19 cellular contexts compared by ENCODE assay signal in genomic region chr21:16079830-16080229, GRCh38.
DNase-seq lines count a peak whose midpoint lies in the region; ATAC-seq and TF ChIP-seq lines count a peak whose summit lies in the region.
"Had no signal": no experiment of that assay in that cellular context is flagged by ENCODE, and none has a peak within 500 bp of the region (broad histone marks: within the 10 kb centered on the region; RNA-seq: fewer than 3 reads in every experiment).

No MANE protein-coding gene starts in this region.

- H3K36me3 ChIP-seq in IMR-90 (ENCODE audit: control insufficient read depth, insufficient read depth, low read length) (no peaks in the 10 kb centered on the region), breast epithelium (no peaks in the 10 kb centered on the region), hepatocyte (replicated peaks; ENCODE audit: insufficient read depth, low read depth) (no peaks in the 10 kb centered on the region)
- H3K36me3 ChIP-seq: HAP-1, neutrophil, spleen, suprapubic skin had no signal

- H3K9me3 ChIP-seq in IMR-90 (ENCODE audit: control insufficient read depth, insufficient read depth, low read length) (no peaks in the 10 kb centered on the region), breast epithelium (no peaks in the 10 kb centered on the region), hepatocyte (ENCODE audit: low read depth) (no peaks in the 10 kb centered on the region)
- H3K9me3 ChIP-seq: HAP-1, neutrophil, spleen, suprapubic skin had no signal

- no peaks in the 10 kb centered on the region for H3K4me1 Mint-ChIP-seq in activated naive CD4-positive, alpha-beta T cell treated with anti-CD3 and anti-CD28 coated beads, Interleukin-2, amount 10 ng/mL, durations not matched to agents 7 days and 5 days
- H3K4me1 Mint-ChIP-seq: CD8-positive, alpha-beta memory T cell; endodermal cell had no signal

- H3K79me2 ChIP-seq in hepatocyte: no peaks in the 10 kb centered on the region

- no peak overlapping the region for H2AK5ac ChIP-seq in IMR-90 (ENCODE audit: low read depth, low read length)

- no peak overlapping the region for H2BK120ac ChIP-seq in IMR-90 (ENCODE audit: low read depth, low read length)

- H4K8ac ChIP-seq in IMR-90 (ENCODE audit: low read depth in 2 of 2, low read length in 2 of 2): no peak overlapping the region

- H2BK5ac ChIP-seq in IMR-90 (ENCODE audit: low read depth, low read length, poor library complexity, severe bottlenecking): no peak overlapping the region

- H4K5ac ChIP-seq in IMR-90 (ENCODE audit: low read depth, low read length): no peak overlapping the region

- no peak overlapping the region for H3K56ac ChIP-seq in IMR-90 (ENCODE audit: extremely low read depth, insufficient read depth, low read length)

- H2AFZ ChIP-seq in IMR-90 (replicated peaks; ENCODE audit: low read length, poor library complexity) (no peak overlapping the region), hepatocyte (no peak overlapping the region)

- H3K27ac ChIP-seq in IMR-90 (ENCODE audit: insufficient read depth, low read length) (no peak overlapping the region), breast epithelium (peak overlapping the region; percentile 22 to 56), hepatocyte (peak overlapping the region; percentile 38)
- H3K27ac ChIP-seq: HL-60, neutrophil, spleen, suprapubic skin had no signal

- no peak overlapping the region for H3K23ac ChIP-seq in IMR-90 (ENCODE audit: low read depth, low read length)

- H3K27ac Mint-ChIP-seq in activated naive CD4-positive, alpha-beta T cell treated with anti-CD3 and anti-CD28 coated beads, Interleukin-2, amount 10 ng/mL, durations not matched to agents 7 days and 5 days: no peak overlapping the region
- H3K27ac Mint-ChIP-seq: CD8-positive, alpha-beta memory T cell; endodermal cell had no signal

- H3K4me3 ChIP-seq in IMR-90 (ENCODE audit: insufficient read depth, low read depth, low read length): no peak overlapping the region
- H3K4me3 ChIP-seq in breast epithelium: no peak overlapping the region
- H3K4me3 ChIP-seq in hepatocyte: no peak overlapping the region
- H3K4me3 ChIP-seq: HAP-1, spleen, suprapubic skin had no signal

- POLR2A ChIA-PET in IMR-90 (lab: Charles Lee; ENCODE audit: unreplicated experiment): no interaction called here

- TF ChIP-seq RAD21 in IMR-90 (IDR thresholded peaks at IDR 0.05; ENCODE audit: low read length): no peak

- no peak overlapping the region for H3K18ac ChIP-seq in IMR-90 (ENCODE audit: low read depth, low read length)

- no peaks in the 10 kb centered on the region for H3K4me1 ChIP-seq in IMR-90 (ENCODE audit: control insufficient read depth, insufficient read depth, low read length)
- peaks cover 0 to 4% of the 10 kb centered on the region in 2 donors for H3K4me1 ChIP-seq in breast epithelium
- H3K4me1 ChIP-seq in hepatocyte (ENCODE audit: insufficient read depth): peaks cover 6% of the 10 kb centered on the region
- H3K4me1 ChIP-seq: HAP-1, spleen, suprapubic skin had no signal

- dilution Hi-C loops in IMR-90 (cut with HindIII; ENCODE audit: low sequenced_read_pairs, unreplicated experiment): no loop called here

- no peak for TF ChIP-seq CTCF in IMR-90 (conservative IDR thresholded peaks at IDR 0.05; ENCODE audit: low read depth, low read length)
- no peak for TF ChIP-seq CTCF in breast epithelium (IDR thresholded peaks at IDR 0.05)
- TF ChIP-seq CTCF in hepatocyte (IDR thresholded peaks at IDR 0.05; ENCODE audit: poor library complexity): no peak

- DNase-seq in IMR-90: peak; percentile 81
- no peak for DNase-seq in breast epithelium (ENCODE audit: low spot score in 2 of 2)
- DNase-seq in hepatocyte (ENCODE audit: low spot score): peak; percentile 38
- peak; percentile 80 for DNase-seq in superior temporal gyrus (ENCODE audit: extremely low spot score)
- no peak for DNase-seq in NCI-H2107 treated with DMSO at 0.1 percent for 48 hours (lab: John Stamatoyannopoulos, UW; ENCODE audit: unreplicated experiment)
- DNase-seq in activated naive CD4-positive, alpha-beta T cell treated with anti-CD3 and anti-CD28 coated beads, Interleukin-2, amount 10 ng/mL, durations not matched to agents 7 days and 5 days: no peak
- DNase-seq: activated CD4-positive, alpha-beta T cell treated with anti-CD3 and anti-CD28 coated beads for 48 hours; activated T-cell treated with anti-CD3 and anti-CD28 coated beads, Interleukin-2, amount 50 U/mL, for 4 hours; anterior cingulate cortex; CD8-positive, alpha-beta memory T cell; endodermal cell; MM.1S; NCI-H2227 treated with DMSO at 0.1 percent for 48 hours; spleen had no signal

- no peak overlapping the region for H2BK20ac ChIP-seq in IMR-90 (ENCODE audit: low read depth, low read length)

- H3K36me3 Mint-ChIP-seq in activated naive CD4-positive, alpha-beta T cell treated with anti-CD3 and anti-CD28 coated beads, Interleukin-2, amount 10 ng/mL, durations not matched to agents 7 days and 5 days: no peaks in the 10 kb centered on the region
- H3K36me3 Mint-ChIP-seq: CD8-positive, alpha-beta memory T cell had no signal

- no TSS peak for BruUV-seq in IMR-90 (replicated peaks; lab: Mats Ljungman, UMichigan)

- H3K27me3 ChIP-seq in IMR-90 (ENCODE audit: control insufficient read depth, insufficient read depth, low read length) (no peaks in the 10 kb centered on the region), breast epithelium (no peaks in the 10 kb centered on the region), hepatocyte (no peaks in the 10 kb centered on the region)
- H3K27me3 ChIP-seq: neutrophil, spleen, suprapubic skin had no signal

- H4K91ac ChIP-seq in IMR-90 (ENCODE audit: insufficient read depth, low read depth, low read length): no peak overlapping the region

- H2AK9ac ChIP-seq in IMR-90 (replicated peaks; ENCODE audit: low read depth, low read length, poor library complexity): no peak overlapping the region

- peak overlapping the region; percentile 1; the same call in 1 of the 2 replicates for H3K4me2 ChIP-seq in IMR-90 (ENCODE audit: low read depth, low read length)
- H3K4me2 ChIP-seq in hepatocyte: peak overlapping the region; percentile 8

- CTCF ChIA-PET in IMR-90 (lab: Yijun Ruan, JAX): interaction anchor here (1.0 kb wide), 2 partner anchors 37 to 250 kb away, joined by 3 read pairs; no protein-coding TSS in a partner anchor
- CTCF ChIA-PET in activated naive CD4-positive, alpha-beta T cell treated with anti-CD3 and anti-CD28 coated beads, Interleukin-2, amount 10 ng/mL, durations not matched to agents 7 days and 5 days (lab: Charles Lee): no interaction called here

- intact Hi-C loops in IMR-90 (cut with micrococcal nuclease) (loop anchor here (5.0 to 10.0 kb wide), 2 partner anchors 78 to 185 kb away; no protein-coding TSS in a partner anchor), breast epithelium (cut with DNase I; ENCODE audit: low total_unique reads) (no loop called here)

- H3K27me3 Mint-ChIP-seq in activated naive CD4-positive, alpha-beta T cell treated with anti-CD3 and anti-CD28 coated beads, Interleukin-2, amount 10 ng/mL, durations not matched to agents 7 days and 5 days: no peaks in the 10 kb centered on the region

- H3K9me2 ChIP-seq in hepatocyte (replicated peaks; ENCODE audit: insufficient read depth): no peaks in the 10 kb centered on the region

- H3K14ac ChIP-seq in IMR-90 (replicated peaks; ENCODE audit: low read depth, low read length): no peak overlapping the region

- no peak overlapping the region for H3K9ac ChIP-seq in IMR-90 (ENCODE audit: low read depth, low read length)

- no peaks in the 10 kb centered on the region for H3K79me1 ChIP-seq in IMR-90 (ENCODE audit: low read depth in 1 of 2, low read length in 2 of 2)

- ATAC-seq in IMR-90 (ENCODE audit: low read depth) (peak; percentile 75), GM21717 (IDR thresholded peaks at IDR 0.05; ENCODE audit: unreplicated experiment) (no peak)
- ATAC-seq: activated T-cell treated with anti-CD3 and anti-CD28 coated beads, Interleukin-2, amount 50 U/mL, for 4 hours had no signal

- H3K4me3 Mint-ChIP-seq in activated naive CD4-positive, alpha-beta T cell treated with anti-CD3 and anti-CD28 coated beads, Interleukin-2, amount 10 ng/mL, durations not matched to agents 7 days and 5 days: no peak overlapping the region
- H3K4me3 Mint-ChIP-seq: activated T-cell treated with anti-CD3 and anti-CD28 coated beads, Interleukin-2, amount 50 U/mL, for 4 hours; CD8-positive, alpha-beta memory T cell; endodermal cell had no signal

- H4K20me1 ChIP-seq in IMR-90 (ENCODE audit: insufficient read depth, low read length) (no peaks in the 10 kb centered on the region), hepatocyte (ENCODE audit: insufficient read depth, poor library complexity, severe bottlenecking) (no peaks in the 10 kb centered on the region)

- no peak overlapping the region for H2BK15ac ChIP-seq in IMR-90 (ENCODE audit: low read depth, low read length)

- no peaks in the 10 kb centered on the region for H3K9me3 Mint-ChIP-seq in activated naive CD4-positive, alpha-beta T cell treated with anti-CD3 and anti-CD28 coated beads, Interleukin-2, amount 10 ng/mL, durations not matched to agents 7 days and 5 days
- H3K9me3 Mint-ChIP-seq: activated T-cell treated with anti-CD3 and anti-CD28 coated beads, Interleukin-2, amount 50 U/mL, for 4 hours; CD8-positive, alpha-beta memory T cell; endodermal cell had no signal

- no CpG with 5 or more reads among the region's 1 CpG for WGBS in IMR-90 (ENCODE audit: extremely low coverage in 2 of 2, insufficient read length in 1 of 2), 2 experiments
- 52% methylated on average over 1 of the region's 1 CpG for WGBS in hepatocyte (ENCODE audit: low lambda C conversion rate, missing lambda C conversion rate)

- H3K9me1 ChIP-seq in IMR-90 (ENCODE audit: insufficient read depth, low read length): no peaks in the 10 kb centered on the region

- H3K4ac ChIP-seq in IMR-90 (ENCODE audit: low read depth, low read length): no peak overlapping the region

- in situ Hi-C loops in IMR-90 (cut with MboI; ENCODE audit: low sequenced_read_pairs): loop anchor here (5.0 kb wide), 1 partner anchor 247 kb away; no protein-coding TSS in a partner anchor

- TF ChIP-seq POLR2A in IMR-90 (IDR thresholded peaks at IDR 0.05; ENCODE audit: low read depth, low read length) (no peak), breast epithelium (IDR thresholded peaks at IDR 0.05) (no peak)

TF ChIP-seq in IMR-90, 13 proteins besides CTCF, POLR2A, EP300 and RAD21:
- no peak for TF ChIP-seq MAFK (IDR thresholded peaks at IDR 0.05; ENCODE audit: low read depth, low read length)
- TF ChIP-seq CEBPB (IDR thresholded peaks at IDR 0.05; ENCODE audit: low read depth, low read length): peak; percentile 94

Comparison
In these comparisons a context has a peak if more than half of its experiments do, and no peak if none do; other contexts are left out.
1. DNase-seq: peak in IMR-90 (single experiment), hepatocyte (single experiment) and superior temporal gyrus (single experiment); none in breast epithelium (0 of 2), NCI-H2107 treated with DMSO at 0.1 percent for 48 hours (single experiment) and activated naive CD4-positive, alpha-beta T cell treated with anti-CD3 and anti-CD28 coated beads, Interleukin-2, amount 10 ng/mL, durations not matched to agents 7 days and 5 days (single experiment).